Comparison of ENCODE assay signal across 18 cellular contexts in the genomic region with DNA sequence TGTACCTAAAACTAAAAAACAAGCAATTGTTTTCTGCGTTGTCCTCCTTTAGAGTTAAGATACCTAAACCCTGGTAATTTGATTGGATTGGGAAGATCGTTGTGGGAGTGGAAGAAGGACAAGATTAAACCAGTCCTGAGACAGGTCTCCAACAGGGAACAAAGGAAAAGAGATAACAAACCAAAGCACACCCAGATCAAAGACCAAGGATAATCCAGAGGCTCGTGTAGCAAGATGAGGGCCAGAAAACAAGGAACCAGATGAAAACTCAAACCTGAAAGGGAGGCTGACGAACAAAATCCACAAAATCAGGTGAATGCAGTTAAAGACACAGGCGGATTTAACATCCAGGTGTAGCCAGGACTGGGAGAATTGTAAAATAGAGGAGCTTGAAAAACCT.
DNase-seq lines count a peak whose midpoint lies in the region; ATAC-seq, FAIRE-seq and TF ChIP-seq lines count a peak whose summit lies in the region.
"Had no signal": no experiment of that assay in that cellular context is flagged by ENCODE, and none has a peak within 500 bp of the region (broad histone marks: within the 10 kb centered on the region; RNA-seq: fewer than 3 reads in every experiment).

No MANE protein-coding gene starts in this region.

- H3K36me3 ChIP-seq in HepG2 (replicated peaks in 1 of 2; ENCODE audit: control insufficient read depth in 1 of 2, insufficient read depth in 2 of 2, low read length in 2 of 2) (no peaks in the 10 kb centered on the region), right lobe of liver (no peaks in the 10 kb centered on the region), PC-3 (ENCODE audit: low read depth, low read length) (no peaks in the 10 kb centered on the region)
- H3K36me3 ChIP-seq: sigmoid colon, uterus had no signal

- peak overlapping the region; percentile 21 for H3K27ac Mint-ChIP-seq in nephron progenitor cell
- H3K27ac Mint-ChIP-seq: activated CD8-positive, alpha-beta memory T cell treated with anti-CD3 and anti-CD28 coated beads, Interleukin-2, amount 10 ng/mL, durations not matched to agents 7 days and 5 days; B cell; CD8-positive, alpha-beta memory T cell had no signal

- no peaks in the 10 kb centered on the region for H3F3A ChIP-seq in PC-3 (ENCODE audit: low read length, unreplicated experiment)

- no TSS peak for BruUV-seq in HepG2 (replicated peaks; lab: Mats Ljungman, UMichigan)
- BruUV-seq in PC-3 (replicated peaks; lab: Mats Ljungman, UMichigan): no TSS peak

- no peak for TF ChIP-seq RAD21 in HepG2 (CRISPR knock-in tag; IDR thresholded peaks at IDR 0.05)

- FAIRE-seq in HepG2 (lab: Jason Lieb, UNC): no peak

- CTCF ChIA-PET in HepG2 (lab: Yijun Ruan, JAX; ENCODE audit: low intra/inter-chr PET ratio, low total read pairs) (interaction anchor here (1.1 to 1.2 kb wide), 2 partner anchors 1199 to 1247 kb away, joined by 3 read pairs; no protein-coding TSS in a partner anchor), PC-3 (lab: Charles Lee) (interaction anchor here (1.0 kb wide), 1 partner anchor 14 kb away, joined by 3 read pairs; no protein-coding TSS in a partner anchor)

- no peaks in the 10 kb centered on the region for H3K9me2 ChIP-seq in PC-3 (replicated peaks; ENCODE audit: low read length)

- peak overlapping the region; percentile 57 for H3K4me3 Mint-ChIP-seq in nephron progenitor cell
- H3K4me3 Mint-ChIP-seq: activated CD8-positive, alpha-beta memory T cell treated with anti-CD3 and anti-CD28 coated beads, Interleukin-2, amount 10 ng/mL, durations not matched to agents 7 days and 5 days; B cell; CD8-positive, alpha-beta memory T cell; central memory CD8-positive, alpha-beta T cell had no signal

- POLR2A ChIA-PET in HepG2 (lab: Yijun Ruan, JAX) (no interaction called here), PC-3 (lab: Charles Lee; ENCODE audit: unreplicated experiment) (no interaction called here)

- H4K20me1 ChIP-seq in HepG2 (ENCODE audit: insufficient read depth, low read length): no peaks in the 10 kb centered on the region
- H4K20me1 ChIP-seq in PC-3 (ENCODE audit: low read length): no peaks in the 10 kb centered on the region

- H3K4me1 Mint-ChIP-seq in nephron progenitor cell: peaks cover 20% of the 10 kb centered on the region
- H3K4me1 Mint-ChIP-seq: activated CD8-positive, alpha-beta memory T cell treated with anti-CD3 and anti-CD28 coated beads, Interleukin-2, amount 10 ng/mL, durations not matched to agents 7 days and 5 days; B cell; central memory CD8-positive, alpha-beta T cell had no signal

- TF ChIP-seq POLR2A in HepG2 (IDR thresholded peaks at IDR 0.05; ENCODE audit: insufficient read depth in 1 of 2, low read depth in 2 of 2, low read length in 2 of 2) (no peak), right lobe of liver (IDR thresholded peaks at IDR 0.05) (no peak)

- ATAC-seq in HepG2 (peak; percentile 54), right lobe of liver (no peak), PC-3 (no peak), HG03565 (IDR thresholded peaks at IDR 0.05; ENCODE audit: unreplicated experiment) (no peak)
- ATAC-seq: activated CD8-positive, alpha-beta memory T cell treated with anti-CD3 and anti-CD28 coated beads, Interleukin-2, amount 10 ng/mL, durations not matched to agents 7 days and 5 days had no signal

- no peaks in the 10 kb centered on the region for H3K36me3 Mint-ChIP-seq in nephron progenitor cell (ENCODE audit: low read depth)
- H3K36me3 Mint-ChIP-seq: activated CD8-positive, alpha-beta memory T cell treated with anti-CD3 and anti-CD28 coated beads, Interleukin-2, amount 10 ng/mL, durations not matched to agents 7 days and 5 days; CD8-positive, alpha-beta memory T cell had no signal

- no peak overlapping the region for H3K27ac ChIP-seq in HepG2 (ENCODE audit: extremely low read length, insufficient read depth, low read length)
- H3K27ac ChIP-seq in right lobe of liver: no peak overlapping the region
- H3K27ac ChIP-seq in PC-3 (ENCODE audit: low read length): no peak overlapping the region
- H3K27ac ChIP-seq: sigmoid colon, uterus had no signal

- no peaks in the 10 kb centered on the region for H3K27me3 Mint-ChIP-seq in nephron progenitor cell (ENCODE audit: low read depth, poor library complexity)
- H3K27me3 Mint-ChIP-seq: activated CD8-positive, alpha-beta memory T cell treated with anti-CD3 and anti-CD28 coated beads, Interleukin-2, amount 10 ng/mL, durations not matched to agents 7 days and 5 days; CD8-positive, alpha-beta memory T cell; central memory CD8-positive, alpha-beta T cell had no signal

- 2% methylated on average over 5 of the region's 5 CpGs for WGBS in HepG2 (ENCODE audit: low lambda C conversion rate)
- WGBS in right lobe of liver (ENCODE audit: insufficient coverage, low coverage, low lambda C conversion rate, missing lambda C conversion rate): 11% methylated on average over 5 of the region's 5 CpGs

- DNase-seq in HepG2 (ENCODE audit: low spot score): no peak
- DNase-seq in right lobe of liver: no peak
- DNase-seq in PC-3: no peak
- DNase-seq in nephron progenitor cell: no peak
- DNase-seq in activated CD4-positive, CD25-positive, alpha-beta regulatory T cell treated with anti-CD3 and anti-CD28 coated beads, Interleukin-2, amount 50 U/mL, for 72 hours: no peak
- no peak for DNase-seq in HuH-7.5 (ENCODE audit: low spot score)
- no peak for DNase-seq in mesenteric fat pad (ENCODE audit: low spot score)
- DNase-seq: DMS79 treated with DMSO at 0.1 percent for 48 hours; NCI-H2171; stimulated activated naive CD4-positive, alpha-beta T cell treated with Interleukin-2 at 50 U/mL for 16 hours; T1000 had no signal

- intact Hi-C loops in HepG2 (cut with micrococcal nuclease; ENCODE audit: unreplicated experiment) (loop anchor here (2.0 to 5.0 kb wide), 2 partner anchors 906 to 1247 kb away; no protein-coding TSS in a partner anchor), right lobe of liver (cut with DNase I) (no loop called here), PC-3 (cut with micrococcal nuclease) (loop anchor here (10.0 kb wide), 1 partner anchor 283 kb away; no protein-coding TSS in a partner anchor)

- H3K9me3 ChIP-seq in HepG2 (ENCODE audit: low read length): no peaks in the 10 kb centered on the region
- H3K9me3 ChIP-seq in right lobe of liver: no peaks in the 10 kb centered on the region
- no peaks in the 10 kb centered on the region for H3K9me3 ChIP-seq in PC-3 (ENCODE audit: low read length)
- H3K9me3 ChIP-seq: sigmoid colon, uterus had no signal

- H3K9ac ChIP-seq in HepG2 (ENCODE audit: insufficient read depth, low read depth, low read length): no peak overlapping the region
- no peak overlapping the region for H3K9ac ChIP-seq in PC-3 (ENCODE audit: low read length)

- no peaks in the 10 kb centered on the region for H3K9me3 Mint-ChIP-seq in nephron progenitor cell
- H3K9me3 Mint-ChIP-seq: central memory CD8-positive, alpha-beta T cell had no signal

- TF ChIP-seq EP300 in HepG2 (IDR thresholded peaks at IDR 0.05; ENCODE audit: low read depth in 2 of 2, low read length in 2 of 2) (no peak), HepG2 (CRISPR knock-in tag; IDR thresholded peaks at IDR 0.05; ENCODE audit: borderline replicate concordance) (no peak)

- no peaks in the 10 kb centered on the region for H3K79me2 ChIP-seq in HepG2 (ENCODE audit: insufficient read depth, low read length)
- H3K79me2 ChIP-seq in PC-3 (ENCODE audit: low read length): no peaks in the 10 kb centered on the region

- H3K4me1 ChIP-seq in HepG2 (ENCODE audit: insufficient read depth, low read length): peaks cover 7% of the 10 kb centered on the region
- H3K4me1 ChIP-seq in right lobe of liver: no peaks in the 10 kb centered on the region
- no peaks in the 10 kb centered on the region for H3K4me1 ChIP-seq in PC-3 (ENCODE audit: insufficient read depth, low read length)
- H3K4me1 ChIP-seq: uterus had no signal

- H3K27me3 ChIP-seq in HepG2 (ENCODE audit: control insufficient read depth in 1 of 2, insufficient read depth in 2 of 2, low read length in 2 of 2): no peaks in the 10 kb centered on the region
- no peaks in the 10 kb centered on the region for H3K27me3 ChIP-seq in right lobe of liver
- H3K27me3 ChIP-seq in PC-3 (ENCODE audit: low read length): no peaks in the 10 kb centered on the region
- H3K27me3 ChIP-seq: sigmoid colon, uterus had no signal

- H3K4me3 ChIP-seq in HepG2 (replicated peaks in 1 of 3; ENCODE audit: insufficient read depth in 1 of 3, low read depth in 2 of 3, low read length in 3 of 3) (no peak overlapping the region), right lobe of liver (no peak overlapping the region), PC-3 (ENCODE audit: low read length) (no peak overlapping the region)
- H3K4me3 ChIP-seq: sigmoid colon, uterus had no signal

- H2AFZ ChIP-seq in HepG2 (ENCODE audit: low read length): no peak overlapping the region
- peak overlapping the region; percentile 60; the same call in 1 of the 2 replicates for H2AFZ ChIP-seq in PC-3 (ENCODE audit: low read length)

- H3K4me2 ChIP-seq in HepG2 (ENCODE audit: low read depth, low read length): no peak overlapping the region; the same call in 1 of the 2 replicates
- no peak overlapping the region for H3K4me2 ChIP-seq in PC-3 (ENCODE audit: low read length)

- in situ Hi-C loops in HepG2 (cut with HindIII; ENCODE audit: extremely low pct_ligation_motif_present, low pct_unique_long_range_greater_than_20kb): no loop called here

- TF ChIP-seq CTCF in HepG2 (CRISPR knock-in tag; IDR thresholded peaks at IDR 0.05) (no peak), right lobe of liver (IDR thresholded peaks at IDR 0.05) (no peak), PC-3 (conservative IDR thresholded peaks at IDR 0.05; ENCODE audit: low read depth, low read length) (no peak), nephron progenitor cell (IDR thresholded peaks at IDR 0.05) (no peak)

TF ChIP-seq in HepG2, 621 proteins besides CTCF, POLR2A, EP300 and RAD21 (continues in another document):
- TF ChIP-seq, protein P1, sequence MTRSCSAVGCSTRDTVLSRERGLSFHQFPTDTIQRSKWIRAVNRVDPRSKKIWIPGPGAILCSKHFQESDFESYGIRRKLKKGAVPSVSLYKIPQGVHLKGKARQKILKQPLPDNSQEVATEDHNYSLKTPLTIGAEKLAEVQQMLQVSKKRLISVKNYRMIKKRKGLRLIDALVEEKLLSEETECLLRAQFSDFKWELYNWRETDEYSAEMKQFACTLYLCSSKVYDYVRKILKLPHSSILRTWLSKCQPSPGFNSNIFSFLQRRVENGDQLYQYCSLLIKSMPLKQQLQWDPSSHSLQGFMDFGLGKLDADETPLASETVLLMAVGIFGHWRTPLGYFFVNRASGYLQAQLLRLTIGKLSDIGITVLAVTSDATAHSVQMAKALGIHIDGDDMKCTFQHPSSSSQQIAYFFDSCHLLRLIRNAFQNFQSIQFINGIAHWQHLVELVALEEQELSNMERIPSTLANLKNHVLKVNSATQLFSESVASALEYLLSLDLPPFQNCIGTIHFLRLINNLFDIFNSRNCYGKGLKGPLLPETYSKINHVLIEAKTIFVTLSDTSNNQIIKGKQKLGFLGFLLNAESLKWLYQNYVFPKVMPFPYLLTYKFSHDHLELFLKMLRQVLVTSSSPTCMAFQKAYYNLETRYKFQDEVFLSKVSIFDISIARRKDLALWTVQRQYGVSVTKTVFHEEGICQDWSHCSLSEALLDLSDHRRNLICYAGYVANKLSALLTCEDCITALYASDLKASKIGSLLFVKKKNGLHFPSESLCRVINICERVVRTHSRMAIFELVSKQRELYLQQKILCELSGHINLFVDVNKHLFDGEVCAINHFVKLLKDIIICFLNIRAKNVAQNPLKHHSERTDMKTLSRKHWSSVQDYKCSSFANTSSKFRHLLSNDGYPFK (CRISPR knock-in tag; IDR thresholded peaks at IDR 0.05; ENCODE audit: borderline replicate concordance): no peak

Comparison
In these comparisons a context has a peak if more than half of its experiments do, and no peak if none do; other contexts are left out.
1. intact Hi-C loops: an anchor here in HepG2 (2.0 to 5.0 kb wide) and PC-3 (10.0 kb wide); none called in right lobe of liver.